Comparison of ENCODE assay signal across 12 cellular contexts in the genomic region with DNA sequence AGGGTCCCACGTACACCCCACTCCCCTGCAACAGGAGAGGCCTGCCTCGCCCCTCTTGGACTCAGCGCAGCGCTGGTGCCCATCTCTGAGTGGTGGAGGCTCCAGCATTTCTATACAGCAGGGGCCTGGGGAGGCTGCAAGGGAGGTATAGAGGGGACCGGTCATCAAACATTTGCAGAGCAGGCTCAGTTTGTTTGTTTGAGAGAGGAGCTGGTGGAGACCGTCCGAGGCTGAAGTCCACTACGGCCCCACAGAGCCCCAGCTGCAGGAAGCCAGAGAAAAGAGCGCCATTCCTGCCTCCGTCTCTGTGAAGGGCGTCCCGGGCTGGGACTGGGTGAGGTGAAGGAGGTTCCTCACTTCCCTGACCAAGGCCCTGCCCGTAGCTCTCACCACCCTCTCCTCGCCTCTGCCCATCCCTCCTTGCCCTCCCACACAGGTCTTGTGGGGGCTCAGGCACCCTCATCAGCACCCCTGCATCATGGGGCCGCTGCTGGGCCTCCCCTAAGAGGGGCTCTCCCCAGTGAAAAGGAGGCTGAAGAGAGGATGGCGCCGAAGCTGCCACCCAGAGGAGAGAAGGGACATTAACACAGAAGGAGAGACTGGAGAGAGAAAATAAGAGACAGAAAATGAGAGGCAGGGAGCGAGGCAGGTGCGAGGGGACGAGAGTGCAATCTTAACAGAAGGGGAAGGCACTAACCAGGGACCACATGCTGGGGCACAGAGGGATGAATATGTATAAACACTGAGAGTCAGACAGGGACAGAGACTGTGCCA. TPM values are rescaled to one million over a fixed set of nuclear protein-coding genes. Genes with fewer than 3 reads are reported as not detected.
DNase-seq lines count a peak whose midpoint lies in the region; ATAC-seq and TF ChIP-seq lines count a peak whose summit lies in the region.
"Had no signal": no experiment of that assay in that cellular context is flagged by ENCODE, and none has a peak within 500 bp of the region (broad histone marks: within the 10 kb centered on the region; RNA-seq: fewer than 3 reads in every experiment).

No MANE protein-coding gene starts in this region.

- peak; percentile 41 for TF ChIP-seq CTCF in neural crest cell (conservative IDR thresholded peaks at IDR 0.05)

- H3K27ac Mint-ChIP-seq in neural crest cell (ENCODE audit: unreplicated experiment) = no peak overlapping the region

- no peaks in the 10 kb centered on the region for H3K9me3 Mint-ChIP-seq in neural crest cell

- H3K4me1 Mint-ChIP-seq in neural crest cell = peaks cover 15% of the 10 kb centered on the region

- no peak for ATAC-seq in HG02763 (IDR thresholded peaks at IDR 0.05; ENCODE audit: unreplicated experiment)
- no peak for ATAC-seq in GM21717 (IDR thresholded peaks at IDR 0.05; ENCODE audit: unreplicated experiment)

- peaks cover 10% of the 10 kb centered on the region for H3K36me3 Mint-ChIP-seq in neural crest cell (ENCODE audit: low read depth)

- DNase-seq in DMS 273 (lab: John Stamatoyannopoulos, UW; ENCODE audit: unreplicated experiment) (peak; percentile 33), DMS 273 treated with DMSO at 0.1 percent for 48 hours (lab: John Stamatoyannopoulos, UW) (no peak), NCI-H1092 (lab: John Stamatoyannopoulos, UW) (peak; percentile 22), cerebellar cortex (ENCODE audit: low spot score) (peak; percentile 85), neural crest cell (ENCODE audit: low read depth, low spot score) (no peak), SK-N-DZ (ENCODE audit: low spot score) (no peak)
- DNase-seq: 8988T; activated CD4-positive, alpha-beta T cell treated with anti-CD3 and anti-CD28 coated beads for 48 hours; activated naive CD4-positive, alpha-beta T cell treated with anti-CD3 and anti-CD28 coated beads, Interleukin-2, amount 50 U/mL, for 16 hours; lower lobe of right lung had no signal

- no peak overlapping the region for H3K4me3 Mint-ChIP-seq in neural crest cell

- H3K27me3 Mint-ChIP-seq in neural crest cell (ENCODE audit: low read depth) = peaks cover 44% of the 10 kb centered on the region

RNA-seq across cellular contexts. Expression of gene RPUSD4, which starts 24.6 kb away (rescaled TPM):
- 45.1 and 45.3 TPM in 2 replicates for total RNA-seq in neural crest cell
- 20.7 and 25.0 TPM in 2 replicates for polyA plus RNA-seq in SK-N-DZ (2014; cell fraction: cytosol; rRNA removed)
- polyA plus RNA-seq in SK-N-DZ (2014; cell fraction: nucleus; rRNA removed) = 33.2 and 37.0 TPM in 2 replicates

RNA-seq across cellular contexts. Expression of gene FAM118B, which starts 24.7 kb away (rescaled TPM):
- 28.4 and 30.1 TPM in 2 replicates for total RNA-seq in neural crest cell
- 22.0 and 24.0 TPM in 2 replicates for polyA plus RNA-seq in SK-N-DZ (2014; cell fraction: cytosol; rRNA removed)
- 7.7 and 14.7 TPM in 2 replicates for polyA plus RNA-seq in SK-N-DZ (2014; cell fraction: nucleus; rRNA removed)

Comparison
In these comparisons a context has a peak if more than half of its experiments do, and no peak if none do; other contexts are left out.
1. DNase-seq: peak in DMS 273 (single experiment), NCI-H1092 (single experiment) and cerebellar cortex (single experiment); none in DMS 273 treated with DMSO at 0.1 percent for 48 hours (single experiment), neural crest cell (single experiment) and SK-N-DZ (single experiment).